Comparison of ENCODE assay signal across 8 cellular contexts in the genomic region with DNA sequence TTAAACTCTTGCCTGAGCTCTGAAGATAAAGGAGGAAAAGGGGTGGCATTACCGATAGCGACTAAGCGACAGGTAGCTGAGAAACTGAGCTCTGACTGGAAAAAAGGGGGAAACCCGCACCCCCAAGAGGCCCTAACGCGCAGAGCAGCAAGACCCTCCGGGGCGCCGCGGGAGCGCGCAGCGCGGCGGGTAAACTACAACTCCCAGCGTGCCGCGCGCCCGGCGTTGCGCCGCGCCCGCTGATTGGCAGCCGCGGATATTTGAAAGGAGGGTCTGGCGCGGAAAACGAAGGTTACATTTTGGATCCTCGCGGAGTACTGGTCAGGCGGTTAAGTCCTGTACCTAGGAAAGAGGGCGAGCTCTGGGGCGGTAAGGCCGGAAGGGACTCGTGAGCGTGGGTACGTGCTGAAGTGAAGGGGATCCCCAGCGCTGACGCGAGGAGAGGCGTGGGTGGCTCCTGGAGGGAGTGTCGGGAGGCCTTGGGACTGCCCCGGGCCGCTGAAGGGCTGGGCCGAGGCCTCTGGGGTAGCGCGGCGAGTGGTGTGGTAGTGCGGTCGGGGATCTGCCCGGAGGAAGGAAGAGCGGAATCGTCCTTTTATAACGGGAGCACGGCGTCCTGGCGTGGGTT. TPM values are rescaled to one million over a fixed set of nuclear protein-coding genes. Genes with fewer than 3 reads are reported as not detected.
DNase-seq lines count a peak whose midpoint lies in the region; ATAC-seq and TF ChIP-seq lines count a peak whose summit lies in the region.

Gene ESPL1 (plus strand): TSS at position 291 of the 628 bp plus-strand sequence. CDS start 468 bp downstream, outside the sequence.

- ATAC-seq in GM19438 (IDR thresholded peaks at IDR 0.05; ENCODE audit: low read depth, unreplicated experiment) (peak; percentile 86), HG03565 (IDR thresholded peaks at IDR 0.05; ENCODE audit: unreplicated experiment) (peak; percentile 69)

- H3K4me3 Mint-ChIP-seq in endothelial cell (ENCODE audit: unreplicated experiment), result peak within 1 kb of the TSS; percentile 98

- TF ChIP-seq CTCF in endothelial cell (IDR thresholded peaks at IDR 0.05; ENCODE audit: unreplicated experiment), result no peak

- H3K27me3 Mint-ChIP-seq in endothelial cell (ENCODE audit: unreplicated experiment), result peaks cover 5% of the 10 kb centered on the region

- H3K36me3 Mint-ChIP-seq in endothelial cell (ENCODE audit: low read depth, unreplicated experiment), result peaks cover 13% of the 10 kb centered on the region

- peaks cover 30% of the 10 kb centered on the region for H3K4me1 ChIP-seq in mononuclear cell (ENCODE audit: insufficient read depth, low read length)

- H3K27ac Mint-ChIP-seq in endothelial cell (ENCODE audit: unreplicated experiment), result no peak within 1 kb of the TSS

- peak within 1 kb of the TSS; percentile 50 for H3K4me3 ChIP-seq in mononuclear cell (ENCODE audit: low read length)

- H3K9me3 ChIP-seq in mononuclear cell (ENCODE audit: low read depth, low read length), result no peaks in the 10 kb centered on the region

- H3K4me1 Mint-ChIP-seq in endothelial cell (ENCODE audit: unreplicated experiment), result peaks cover 19% of the 10 kb centered on the region

- DNase-seq in COLO829 (ENCODE audit: low spot score) (peak; percentile 78), NOMO-1 treated with dmso at 0.1 percent for 144 hours (lab: John Stamatoyannopoulos, UW; ENCODE audit: unreplicated experiment) (peak; percentile 63), endothelial cell (ENCODE audit: low spot score) (peak; percentile 67)
- DNase-seq in activated CD8-positive, alpha-beta memory T cell treated with anti-CD3 and anti-CD28 coated beads for 48 hours (ENCODE audit: low read depth in 2 of 3, low spot score in 2 of 3), result peak; percentile 69 to 83 (median 70)
- DNase-seq in stimulated activated CD8-positive, alpha-beta memory T cell treated with anti-CD3 and anti-CD28 coated beads, Interleukin-4, amount 100 ng/mL, for 24 hours (ENCODE audit: low read depth), result peak; percentile 74

- no peaks in the 10 kb centered on the region for H3K9me3 Mint-ChIP-seq in endothelial cell (ENCODE audit: unreplicated experiment)

- no peaks in the 10 kb centered on the region for H3K27me3 ChIP-seq in mononuclear cell (ENCODE audit: insufficient read depth, low read length)

RNA-seq across cellular contexts. Expression of gene ESPL1, which starts in this region (rescaled TPM):
- total RNA-seq in endothelial cell (ENCODE audit: unreplicated experiment) (11.8 TPM), mononuclear cell (1.0 TPM)

Comparison
In these comparisons a context has a peak if more than half of its experiments do, and no peak if none do; other contexts are left out.
1. Peak in every context shown above with its lines: DNase-seq, ATAC-seq and H3K4me3 ChIP-seq.